1 cellular context compared by ENCODE assay signal in the genomic region with DNA sequence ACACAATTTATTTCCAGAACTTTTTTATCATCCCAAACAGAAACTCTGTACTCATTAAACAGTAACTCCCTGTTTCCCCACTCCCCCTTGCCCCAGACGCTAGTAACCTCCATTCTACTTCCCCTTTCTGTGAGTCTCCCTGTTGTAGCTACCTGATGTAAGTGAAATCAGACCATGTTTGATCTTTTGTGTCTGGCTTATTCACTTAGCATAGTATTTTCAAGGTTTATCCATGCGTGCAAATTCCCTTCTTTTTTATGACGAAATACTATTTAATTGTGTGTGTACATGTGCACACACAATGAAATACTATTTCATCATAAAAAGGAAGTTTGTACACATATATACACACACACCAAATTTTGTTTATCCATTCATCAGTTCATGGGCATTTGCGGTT.
TF ChIP-seq lines count a peak whose summit lies in the region.

No MANE protein-coding gene starts in this region.

TF ChIP-seq in HEK293, 187 proteins besides CTCF, POLR2A, EP300 and RAD21 (continued from another document):
- TF ChIP-seq ZBTB26 (tag by site-specific recombination; optimal IDR thresholded peaks at IDR 0.05) (no peak), ZNF211 (tag by site-specific recombination; IDR thresholded peaks at IDR 0.05; ENCODE audit: low read depth) (no peak), ZNF350 (tag by site-specific recombination; IDR thresholded peaks at IDR 0.05) (no peak)
